ENCODE assay signal across 10 cellular contexts in genomic region chr10:16510843-16511242, GRCh38. TPM values are rescaled to one million over a fixed set of nuclear protein-coding genes. Genes with fewer than 3 reads are reported as not detected.
"Had no signal": no experiment of that assay in that cellular context is flagged by ENCODE, and none has a peak within 500 bp of the region (broad histone marks: within the 10 kb centered on the region; RNA-seq: fewer than 3 reads in every experiment).

No MANE protein-coding gene starts in this region.

- H3K4me3 ChIP-seq: GM23338, K562 had no signal

- DNase-seq: H9, HCEC 1CT, IMR-90, KG1 had no signal

- H3K4me2 ChIP-seq: GM23338 had no signal

- H2AFZ ChIP-seq: GM23338 had no signal

- FAIRE-seq: H1, H54, HTR-8/SVneo, K562 had no signal

RNA-seq across cellular contexts. Expression of gene C1QL3, which starts 10.8 kb away (rescaled TPM):
- total RNA-seq: HT-29, IMR-90, K562 had no signal
- polyA plus RNA-seq: IMR-90 had no signal
